ENCODE assay signal across 19 cellular contexts in genomic region chr15:24835301-24835700, GRCh38.
DNase-seq lines count a peak whose midpoint lies in the region; ATAC-seq and TF ChIP-seq lines count a peak whose summit lies in the region.
"Had no signal": no experiment of that assay in that cellular context is flagged by ENCODE, and none has a peak within 500 bp of the region (broad histone marks: within the 10 kb centered on the region; RNA-seq: fewer than 3 reads in every experiment).

No MANE protein-coding gene starts in this region.

- CTCF ChIA-PET in SK-N-SH (lab: Yijun Ruan, JAX): no interaction called here
- CTCF ChIA-PET in PC-3 (lab: Charles Lee): no interaction called here

- H3K4me3 Mint-ChIP-seq in GM23338: no peak overlapping the region
- no peak overlapping the region for H3K4me3 Mint-ChIP-seq in endodermal cell
- no peak overlapping the region for H3K4me3 Mint-ChIP-seq in immature natural killer cell
- H3K4me3 Mint-ChIP-seq: CD4-positive, alpha-beta T cell had no signal

- WGBS in SK-N-SH (ENCODE audit: low lambda C conversion rate): 14% methylated on average over 1 of the region's 1 CpG
- 56 to 57% methylated on average over 1 of the region's 1 CpG for WGBS in endodermal cell (ENCODE audit: insufficient coverage in 1 of 2, insufficient read length in 1 of 2), 2 experiments

- TF ChIP-seq CTCF in SK-N-SH (IDR thresholded peaks at IDR 0.05) (peak; percentile 33), GM23338 (conservative IDR thresholded peaks at IDR 0.05; ENCODE audit: low read depth in 2 of 2) (peak; percentile 36 to 48; a peak in 3 of 4 replicates), PC-3 (conservative IDR thresholded peaks at IDR 0.05; ENCODE audit: low read depth, low read length) (0 out of 2 replicates have a peak, but pooled peaks have one; percentile 11), endodermal cell (conservative IDR thresholded peaks at IDR 0.05) (peak; percentile 40)

- ATAC-seq in SK-N-SH treated with all-trans-retinoic acid at 6 μM for 48 hours (no peak), GM23338 (no peak), PC-3 (no peak), esophagus mucosa (no peak)
- ATAC-seq: GM12878 had no signal

- H3K4me1 Mint-ChIP-seq in GM23338 (peaks cover 18% of the 10 kb centered on the region), endodermal cell (no peaks in the 10 kb centered on the region), immature natural killer cell (no peaks in the 10 kb centered on the region)

- no peaks in the 10 kb centered on the region for H4K20me1 ChIP-seq in SK-N-SH (ENCODE audit: insufficient read depth)
- H4K20me1 ChIP-seq in GM23338 (replicated peaks; ENCODE audit: insufficient read depth): no peaks in the 10 kb centered on the region
- no peaks in the 10 kb centered on the region for H4K20me1 ChIP-seq in PC-3 (ENCODE audit: low read length)

- H3K4me2 ChIP-seq in SK-N-SH: no peak overlapping the region
- H3K4me2 ChIP-seq in GM23338: no peak overlapping the region
- no peak overlapping the region for H3K4me2 ChIP-seq in PC-3 (ENCODE audit: low read length)
- H3K4me2 ChIP-seq: KMS-11 had no signal

- H3F3A ChIP-seq in SK-N-SH (replicated peaks; ENCODE audit: insufficient read depth) (no peaks in the 10 kb centered on the region), GM23338 (replicated peaks; ENCODE audit: low read depth) (no peaks in the 10 kb centered on the region), PC-3 (ENCODE audit: low read length, unreplicated experiment) (no peaks in the 10 kb centered on the region)

- H3K4me1 ChIP-seq in SK-N-SH (ENCODE audit: control insufficient read depth in 1 of 2, insufficient read depth in 2 of 2, low read depth in 1 of 2, low read length in 1 of 2) (no peaks in the 10 kb centered on the region), GM23338 (ENCODE audit: insufficient read depth) (peaks cover 13% of the 10 kb centered on the region), PC-3 (ENCODE audit: insufficient read depth, low read length) (no peaks in the 10 kb centered on the region), endodermal cell (ENCODE audit: control insufficient read depth, insufficient read depth, low read length) (no peaks in the 10 kb centered on the region)
- H3K4me1 ChIP-seq: BE2C, Caco-2 had no signal

- H3K36me3 ChIP-seq in SK-N-SH (replicated peaks in 1 of 2; ENCODE audit: control insufficient read depth in 1 of 2, insufficient read depth in 2 of 2, low read length in 1 of 2) (no peaks in the 10 kb centered on the region), GM23338 (ENCODE audit: insufficient read depth) (no peaks in the 10 kb centered on the region), PC-3 (ENCODE audit: low read depth, low read length) (no peaks in the 10 kb centered on the region), endodermal cell (ENCODE audit: control insufficient read depth, insufficient read depth, low read length) (peaks cover 3% of the 10 kb centered on the region)
- H3K36me3 ChIP-seq: BE2C had no signal

- TF ChIP-seq EP300 in SK-N-SH (IDR thresholded peaks at IDR 0.05; ENCODE audit: borderline replicate concordance in 1 of 2, low read depth in 1 of 2, low read length in 1 of 2): no peak

- peaks cover 3% of the 10 kb centered on the region for H3K27me3 Mint-ChIP-seq in GM23338 (ENCODE audit: insufficient read depth, low read depth, poor library complexity)
- no peaks in the 10 kb centered on the region for H3K27me3 Mint-ChIP-seq in endodermal cell (ENCODE audit: insufficient read depth)
- peaks cover 0 to 2% (median 0%) of the 10 kb centered on the region in 3 donors for H3K27me3 Mint-ChIP-seq in immature natural killer cell (ENCODE audit: low read depth in 3 of 3)
- H3K27me3 Mint-ChIP-seq: CD4-positive, alpha-beta T cell had no signal

- H3K27ac Mint-ChIP-seq in GM23338 (no peak overlapping the region), endodermal cell (no peak overlapping the region), immature natural killer cell (no peak overlapping the region)
- H3K27ac Mint-ChIP-seq: CD4-positive, alpha-beta T cell had no signal

- H3K27me3 ChIP-seq in SK-N-SH (ENCODE audit: insufficient read depth): no peaks in the 10 kb centered on the region
- H3K27me3 ChIP-seq in GM23338 (ENCODE audit: insufficient read depth): no peaks in the 10 kb centered on the region
- H3K27me3 ChIP-seq in PC-3 (ENCODE audit: low read length): no peaks in the 10 kb centered on the region
- H3K27me3 ChIP-seq in endodermal cell (ENCODE audit: control insufficient read depth, insufficient read depth, low read length, poor library complexity, severe bottlenecking): no peaks in the 10 kb centered on the region
- H3K27me3 ChIP-seq: BE2C had no signal

- peaks cover 25% of the 10 kb centered on the region for H3K36me3 Mint-ChIP-seq in GM23338 (ENCODE audit: low read depth)
- peaks cover 2% of the 10 kb centered on the region for H3K36me3 Mint-ChIP-seq in endodermal cell (ENCODE audit: low read depth)
- H3K36me3 Mint-ChIP-seq in immature natural killer cell: peaks cover 0 to 3% (median 0%) of the 10 kb centered on the region in 3 donors

- TF ChIP-seq RAD21 in SK-N-SH (IDR thresholded peaks at IDR 0.05; ENCODE audit: low read length): peak; percentile 31

- H3K9me3 ChIP-seq in SK-N-SH (no peaks in the 10 kb centered on the region), PC-3 (ENCODE audit: low read length) (peaks cover 6% of the 10 kb centered on the region; the same call in 1 of the 2 replicates), endodermal cell (ENCODE audit: control insufficient read depth, low read length) (peaks cover 47% of the 10 kb centered on the region)
- H3K9me3 ChIP-seq: BE2C had no signal

- no peak overlapping the region for H2AFZ ChIP-seq in SK-N-SH (ENCODE audit: low read depth)
- no peak overlapping the region for H2AFZ ChIP-seq in GM23338
- no peak overlapping the region for H2AFZ ChIP-seq in PC-3 (ENCODE audit: low read length)
- H2AFZ ChIP-seq: GM23248 had no signal

- no peak overlapping the region for H3K27ac ChIP-seq in SK-N-SH (ENCODE audit: low read depth in 2 of 2, low read length in 1 of 2)
- H3K27ac ChIP-seq in GM23338 (ENCODE audit: low read depth): no peak overlapping the region
- H3K27ac ChIP-seq in PC-3 (ENCODE audit: low read length): no peak overlapping the region
- H3K27ac ChIP-seq in endodermal cell (ENCODE audit: low read depth, low read length): no peak overlapping the region
- H3K27ac ChIP-seq: GM23248, KMS-11 had no signal

- H3K9me2 ChIP-seq in SK-N-SH (no peaks in the 10 kb centered on the region), GM23338 (ENCODE audit: insufficient read depth) (peaks cover 8% of the 10 kb centered on the region; the same call in 1 of the 2 replicates), PC-3 (replicated peaks; ENCODE audit: low read length) (no peaks in the 10 kb centered on the region)

- H3K9ac ChIP-seq in SK-N-SH (no peak overlapping the region), PC-3 (ENCODE audit: low read length) (no peak overlapping the region), endodermal cell (ENCODE audit: extremely low read depth, low read length, poor library complexity, severe bottlenecking) (no peak overlapping the region)
- H3K9ac ChIP-seq: GM23248, KMS-11 had no signal

- H3K79me2 ChIP-seq in SK-N-SH (ENCODE audit: insufficient read depth) (no peaks in the 10 kb centered on the region), GM23338 (replicated peaks; ENCODE audit: insufficient read depth) (no peaks in the 10 kb centered on the region), PC-3 (ENCODE audit: low read length) (no peaks in the 10 kb centered on the region)

- H3K9me3 Mint-ChIP-seq in GM23338 (peaks cover 29% of the 10 kb centered on the region), endodermal cell (peaks cover 48% of the 10 kb centered on the region), immature natural killer cell (peaks cover 5 to 22% (median 17%) of the 10 kb centered on the region in 6 donors)

- H3K4me3 ChIP-seq in SK-N-SH (ENCODE audit: low read depth in 2 of 2, low read length in 1 of 2): no peak overlapping the region
- no peak overlapping the region for H3K4me3 ChIP-seq in GM23338
- H3K4me3 ChIP-seq in PC-3 (ENCODE audit: low read length): no peak overlapping the region
- no peak overlapping the region for H3K4me3 ChIP-seq in endodermal cell (ENCODE audit: low read length)
- H3K4me3 ChIP-seq: GM12878, GM23248 had no signal

- intact Hi-C loops in PC-3 (cut with micrococcal nuclease): no loop called here

- no TSS peak for BruUV-seq in PC-3 (replicated peaks; lab: Mats Ljungman, UMichigan)

- POLR2A ChIA-PET in SK-N-SH (lab: Yijun Ruan, JAX): no interaction called here
- POLR2A ChIA-PET in PC-3 (lab: Charles Lee; ENCODE audit: unreplicated experiment): no interaction called here

- DNase-seq in SK-N-SH (no peak), GM23338 (ENCODE audit: low spot score) (no peak), PC-3 (no peak), endodermal cell (no peak), AG08396 (ENCODE audit: low spot score) (no peak), immature natural killer cell (no peak)
- DNase-seq: 8988T; BE2C; C1 segment of cervical spinal cord; Caco-2; CD4-positive, alpha-beta T cell; DMS79 treated with DMSO at 0.1 percent for 48 hours; EL; GM23248; H7 had no signal

TF ChIP-seq in SK-N-SH, 30 proteins besides CTCF, POLR2A, EP300 and RAD21 (continues in another document):
- TF ChIP-seq TAF1 (IDR thresholded peaks at IDR 0.05; ENCODE audit: borderline replicate concordance, low read depth, low read length) (no peak), RFX5 (IDR thresholded peaks at IDR 0.05; ENCODE audit: low read length) (no peak)

TF ChIP-seq in SK-N-SH treated with all-trans-retinoic acid at 6 μM for 48 hours, 23 proteins besides CTCF, POLR2A, EP300 and RAD21 (continues in another document):
- TF ChIP-seq OSR1 (CRISPR knock-in tag; IDR thresholded peaks at IDR 0.05): no peak

TF ChIP-seq in GM23338, 12 proteins besides CTCF, POLR2A, EP300 and RAD21:
- TF ChIP-seq ZNF114 (CRISPR knock-in tag; IDR thresholded peaks at IDR 0.05) (no peak), JUNB (IDR thresholded peaks at IDR 0.05; ENCODE audit: unreplicated experiment) (no peak), STAT1 (IDR thresholded peaks at IDR 0.05; ENCODE audit: unreplicated experiment) (no peak), CREB1 (CRISPR knock-in tag; IDR thresholded peaks at IDR 0.05; ENCODE audit: low read depth) (no peak)
